ENCODE assay signal across 10 cellular contexts in genomic region chr17:1379930-1380313, GRCh38. TPM values are rescaled to one million over a fixed set of nuclear protein-coding genes. Genes with fewer than 3 reads are reported as not detected.
A peak's percentile ranks its signal among the peaks of the same experiment; 100 is the strongest.
DNase-seq lines count a peak whose midpoint lies in the region; ATAC-seq, FAIRE-seq and TF ChIP-seq lines count a peak whose summit lies in the region.
"Had no signal": no experiment of that assay in that cellular context is flagged by ENCODE, and none has a peak within 500 bp of the region (broad histone marks: within the 10 kb centered on the region; RNA-seq: fewer than 3 reads in every experiment).

No MANE protein-coding gene starts in this region.

- peak in 1 of 7 experiments; percentile 45 for DNase-seq in CD8-positive, alpha-beta T cell
- DNase-seq in HFFc6, result no peak
- DNase-seq in ascending aorta (ENCODE audit: low spot score in 2 of 2), result no peak
- DNase-seq in natural killer cell, result no peak
- DNase-seq in HTR-8/SVneo (ENCODE audit: insufficient read length, low spot score), result no peak
- no peak for DNase-seq in HuH-7 (ENCODE audit: low spot score)
- no peak for DNase-seq in SJCRH30
- DNase-seq in NCI-H774 (lab: John Stamatoyannopoulos, UW), result no peak
- DNase-seq: DMS53 had no signal

- peak; percentile 56 for ATAC-seq in CD8-positive, alpha-beta T cell
- peak; percentile 73 to 77 (median 77) for ATAC-seq in natural killer cell

- H3K4me3 Mint-ChIP-seq in CD8-positive, alpha-beta T cell, result peak overlapping the region; percentile 35
- peak overlapping the region; percentile 6; the same call in 1 of the 2 replicates for H3K4me3 Mint-ChIP-seq in HFFc6
- peak overlapping the region; percentile 38 for H3K4me3 Mint-ChIP-seq in natural killer cell

- no peaks in the 10 kb centered on the region for H3K9me3 ChIP-seq in CD8-positive, alpha-beta T cell (ENCODE audit: low read length)
- H3K9me3 ChIP-seq in ascending aorta, result no peaks in the 10 kb centered on the region
- H3K9me3 ChIP-seq in SJCRH30 (replicated peaks), result no peaks in the 10 kb centered on the region
- H3K9me3 ChIP-seq: prostate gland had no signal

- H3K9me3 Mint-ChIP-seq in CD8-positive, alpha-beta T cell, result no peaks in the 10 kb centered on the region
- H3K9me3 Mint-ChIP-seq in HFFc6 (no peaks in the 10 kb centered on the region), natural killer cell (no peaks in the 10 kb centered on the region)

- H3K27me3 ChIP-seq in CD8-positive, alpha-beta T cell (ENCODE audit: insufficient read depth, low read length), result no peaks in the 10 kb centered on the region
- H3K27me3 ChIP-seq in ascending aorta (no peaks in the 10 kb centered on the region), SJCRH30 (no peaks in the 10 kb centered on the region)

- H3K4me1 ChIP-seq in CD8-positive, alpha-beta T cell (ENCODE audit: insufficient read depth, low read length), result peaks cover 66% of the 10 kb centered on the region
- peaks cover 25 to 69% of the 10 kb centered on the region in 2 donors for H3K4me1 ChIP-seq in ascending aorta
- no peaks in the 10 kb centered on the region for H3K4me1 ChIP-seq in SJCRH30

- FAIRE-seq in HTR-8/SVneo (lab: Jason Lieb, UNC), result no peak

- intact Hi-C loops in CD8-positive, alpha-beta T cell (cut with DNase I, micrococcal nuclease), result no loop called here
- intact Hi-C loops in ascending aorta (cut with DNase I) (no loop called here), natural killer cell (cut with micrococcal nuclease) (no loop called here)

- H3K27ac Mint-ChIP-seq in CD8-positive, alpha-beta T cell, result peak overlapping the region; percentile 64
- peak overlapping the region; percentile 33 for H3K27ac Mint-ChIP-seq in HFFc6
- H3K27ac Mint-ChIP-seq in natural killer cell, result peak overlapping the region; percentile 34 to 67

- no peaks in the 10 kb centered on the region for H3K27me3 Mint-ChIP-seq in CD8-positive, alpha-beta T cell (ENCODE audit: low read depth)
- H3K27me3 Mint-ChIP-seq in HFFc6 (ENCODE audit: insufficient read depth) (peaks cover 4% of the 10 kb centered on the region), natural killer cell (ENCODE audit: low read depth in 2 of 2) (no peaks in the 10 kb centered on the region)

- peaks cover 69% of the 10 kb centered on the region for H3K4me1 Mint-ChIP-seq in CD8-positive, alpha-beta T cell (ENCODE audit: low read depth)
- peaks cover 72% of the 10 kb centered on the region for H3K4me1 Mint-ChIP-seq in HFFc6 (ENCODE audit: low read depth)
- peaks cover 59 to 67% of the 10 kb centered on the region in 2 donors for H3K4me1 Mint-ChIP-seq in natural killer cell

- POLR2A ChIA-PET in CD8-positive, alpha-beta T cell (lab: Charles Lee), result interaction anchor here (0.6 to 1.7 kb wide), 3 partner anchors 9 to 13 kb away, joined by 3 to 5 read pairs (median 3); no protein-coding TSS in a partner anchor

- CTCF ChIA-PET in CD8-positive, alpha-beta T cell (lab: Charles Lee), result interaction anchor here (0.8 to 2.5 kb wide), 5 partner anchors 14 to 137 kb away, joined by 3 to 21 read pairs (median 4); partner anchors contain the start of gene INPP5K

- H3K4me3 ChIP-seq in CD8-positive, alpha-beta T cell (ENCODE audit: low read depth, low read length), result no peak overlapping the region
- peak overlapping the region in 1 of 2 donors; percentile 5 for H3K4me3 ChIP-seq in ascending aorta
- H3K4me3 ChIP-seq in SJCRH30, result no peak overlapping the region
- H3K4me3 ChIP-seq: prostate gland had no signal

- H3K27ac ChIP-seq in CD8-positive, alpha-beta T cell (ENCODE audit: low read depth, low read length), result no peak overlapping the region
- H3K27ac ChIP-seq in ascending aorta (peak overlapping the region; percentile 23 to 41), SJCRH30 (no peak overlapping the region)
- H3K27ac ChIP-seq: prostate gland had no signal

- peaks cover 26% of the 10 kb centered on the region for H3K36me3 Mint-ChIP-seq in CD8-positive, alpha-beta T cell
- H3K36me3 Mint-ChIP-seq in HFFc6 (ENCODE audit: low read depth) (peaks cover 7% of the 10 kb centered on the region; the same call in 1 of the 2 replicates), natural killer cell (no peaks in the 10 kb centered on the region)

- TF ChIP-seq CTCF in CD8-positive, alpha-beta T cell (IDR thresholded peaks at IDR 0.05), result no peak
- TF ChIP-seq CTCF in HFFc6 (IDR thresholded peaks at IDR 0.05) (no peak), ascending aorta (IDR thresholded peaks at IDR 0.05) (no peak), natural killer cell (IDR thresholded peaks at IDR 0.05) (no peak)

- no peaks in the 10 kb centered on the region for H3K36me3 ChIP-seq in CD8-positive, alpha-beta T cell (ENCODE audit: insufficient read depth, low read length)
- no peaks in the 10 kb centered on the region for H3K36me3 ChIP-seq in ascending aorta
- H3K36me3 ChIP-seq in SJCRH30, result peaks cover 3% of the 10 kb centered on the region
- H3K36me3 ChIP-seq: prostate gland had no signal

RNA-seq across cellular contexts. Expression of gene YWHAE, which starts 20.1 kb away (rescaled TPM):
- total RNA-seq in CD8-positive, alpha-beta T cell, result 100 to 1,000 TPM; 125 to 134 TPM
- 100 to 1,000 TPM; 713 to 967 (median 844) TPM for total RNA-seq in HFFc6 (2021; fragmentation: NEBNext Ultra II Directional; extraction: Animal tissue kit (Norgen Biotek cat#: 25700))
- total RNA-seq in ascending aorta (261 TPM), natural killer cell (100 to 1,000 TPM; 116 to 134 (median 132) TPM)
- 471 and 592 TPM in 2 replicates for total RNA-seq in SJCRH30 (2014; rRNA removed; shearing (Covaris generic))

Comparison
In these comparisons a context has a peak if more than half of its experiments do, and no peak if none do; other contexts are left out.
1. H3K27ac ChIP-seq: peak in ascending aorta (2 of 2); none in CD8-positive, alpha-beta T cell (single experiment) and SJCRH30 (single experiment).
2. Peak in every context shown above with its lines, with median percentiles within 50 percentile points of each other: H3K27ac Mint-ChIP-seq and H3K4me3 Mint-ChIP-seq.